In genomic region chr2:2623939-2624338, GRCh38 we compare ENCODE assay signal across 17 cellular contexts.
"Had no signal": no experiment of that assay in that cellular context is flagged by ENCODE, and none has a peak within 500 bp of the region (broad histone marks: within the 10 kb centered on the region; RNA-seq: fewer than 3 reads in every experiment).

No MANE protein-coding gene starts in this region.

- DNase-seq: dermis blood vessel endothelial cell; effector memory CD4-positive, alpha-beta T cell; heart left ventricle; kidney; mesenchymal stem cell; naive thymus-derived CD8-positive, alpha-beta T cell; nephron progenitor cell; psoas muscle; right cardiac atrium; sigmoid colon; stimulated activated CD4-positive, alpha-beta T cell treated with anti-CD3 and anti-CD28 coated beads, Interleukin-2, amount 100 ng/mL, for 24 hours; stimulated activated CD4-positive, alpha-beta T cell treated with anti-CD3 and anti-CD28 coated beads, Interleukin-4, amount 100 ng/mL, for 24 hours; stimulated activated naive CD4-positive, alpha-beta T cell treated with Interleukin-2 at 50 U/mL for 16 hours; stomach; upper lobe of left lung had no signal

- ATAC-seq: heart left ventricle; left lobe of liver; naive thymus-derived CD8-positive, alpha-beta T cell; psoas muscle; right cardiac atrium; stimulated activated effector memory CD8-positive, alpha-beta T cell treated with anti-CD3 and anti-CD28 coated beads, Interleukin-12 subunit alpha, Interleukin-12 subunit beta, amount 100 ng/mL, for 72 hours had no signal
